Comparison of ENCODE assay signal across 16 cellular contexts in genomic region chr13:72820156-72820897, GRCh38. TPM values are rescaled to one million over a fixed set of nuclear protein-coding genes. Genes with fewer than 3 reads are reported as not detected.
DNase-seq lines count a peak whose midpoint lies in the region; ATAC-seq, FAIRE-seq and TF ChIP-seq lines count a peak whose summit lies in the region.
"Had no signal": no experiment of that assay in that cellular context is flagged by ENCODE, and none has a peak within 500 bp of the region (broad histone marks: within the 10 kb centered on the region; RNA-seq: fewer than 3 reads in every experiment).

No MANE protein-coding gene starts in this region.

- peaks cover 2% of the 10 kb centered on the region for H3K36me3 Mint-ChIP-seq in astrocyte (ENCODE audit: low read depth, unreplicated experiment)

- H3K27ac ChIP-seq in SK-N-SH (ENCODE audit: low read depth in 2 of 2, low read length in 1 of 2), result no peak overlapping the region
- H3K27ac ChIP-seq in astrocyte (ENCODE audit: low read depth, low read length), result no peak overlapping the region
- H3K27ac ChIP-seq in foreskin keratinocyte, result no peak overlapping the region
- H3K27ac ChIP-seq: A549, body of pancreas had no signal

- CTCF ChIA-PET in SK-N-SH (lab: Yijun Ruan, JAX), result interaction anchor here (2.0 kb wide), 1 partner anchor 12 kb away, joined by 7 read pairs; no protein-coding TSS in a partner anchor

- H3K9me3 ChIP-seq in SK-N-SH (no peaks in the 10 kb centered on the region), astrocyte (ENCODE audit: insufficient read depth, low read depth, low read length) (no peaks in the 10 kb centered on the region)
- H3K9me3 ChIP-seq: A549, body of pancreas, Caco-2 had no signal

- WGBS in SK-N-SH (ENCODE audit: low lambda C conversion rate), result 91% methylated on average over 8 of the region's 8 CpGs

- no peak for TF ChIP-seq EP300 in SK-N-SH (IDR thresholded peaks at IDR 0.05; ENCODE audit: borderline replicate concordance in 1 of 2, low read depth in 1 of 2, low read length in 1 of 2)

- no peak overlapping the region for H3K27ac Mint-ChIP-seq in astrocyte (ENCODE audit: unreplicated experiment)

- H3K4me1 ChIP-seq in SK-N-SH (ENCODE audit: control insufficient read depth in 1 of 2, insufficient read depth in 2 of 2, low read depth in 1 of 2, low read length in 1 of 2), result no peaks in the 10 kb centered on the region; a peak in 2 of 4 replicates
- H3K4me1 ChIP-seq in astrocyte (ENCODE audit: insufficient read depth, low read length), result no peaks in the 10 kb centered on the region
- no peaks in the 10 kb centered on the region for H3K4me1 ChIP-seq in foreskin keratinocyte
- H3K4me1 ChIP-seq: body of pancreas, Caco-2 had no signal

- H4K20me1 ChIP-seq in SK-N-SH (ENCODE audit: insufficient read depth) (no peaks in the 10 kb centered on the region), astrocyte (ENCODE audit: insufficient read depth, low read length) (no peaks in the 10 kb centered on the region)

- H3K27me3 ChIP-seq in SK-N-SH (ENCODE audit: insufficient read depth) (no peaks in the 10 kb centered on the region), astrocyte (ENCODE audit: insufficient read depth, low read length) (no peaks in the 10 kb centered on the region), foreskin keratinocyte (no peaks in the 10 kb centered on the region)
- H3K27me3 ChIP-seq: body of pancreas had no signal

- DNase-seq in SK-N-SH (no peak), astrocyte (ENCODE audit: low read depth) (peak; percentile 92), foreskin keratinocyte (peak in 1 of 2 donors; percentile 48), stromal cell of bone marrow (ENCODE audit: low read depth) (peak; percentile 25)
- DNase-seq in activated naive CD4-positive, alpha-beta T cell treated with Interleukin-2 at 50 U/mL for 16 hours, result no peak
- DNase-seq: body of pancreas, Caco-2, NCI-H1417, NCI-H748 treated with DMSO at 0.1 percent for 48 hours, SHP77 had no signal

- H3K79me2 ChIP-seq in SK-N-SH (ENCODE audit: insufficient read depth) (no peaks in the 10 kb centered on the region), astrocyte (ENCODE audit: insufficient read depth, low read length) (no peaks in the 10 kb centered on the region)

- FAIRE-seq in astrocyte (lab: Jason Lieb, UNC), result peak; percentile 47
- FAIRE-seq: A549, endometrium had no signal

- peaks cover 5% of the 10 kb centered on the region for H3K4me1 Mint-ChIP-seq in astrocyte (ENCODE audit: low read depth, unreplicated experiment)
- H3K4me1 Mint-ChIP-seq: neural crest cell had no signal

- ATAC-seq in SK-N-SH treated with all-trans-retinoic acid at 6 μM for 48 hours (0 out of 3 replicates have a peak, but pooled peaks have one; percentile 31), foreskin keratinocyte (peak; percentile 31), GM19455 (IDR thresholded peaks at IDR 0.05; ENCODE audit: unreplicated experiment) (no peak), GM18907 (IDR thresholded peaks at IDR 0.05; ENCODE audit: unreplicated experiment) (no peak)
- ATAC-seq: A549, body of pancreas had no signal

- H3F3A ChIP-seq in SK-N-SH (replicated peaks; ENCODE audit: insufficient read depth), result no peaks in the 10 kb centered on the region

- H3K36me3 ChIP-seq in SK-N-SH (replicated peaks in 1 of 2; ENCODE audit: control insufficient read depth in 1 of 2, insufficient read depth in 2 of 2, low read length in 1 of 2) (peaks cover 18 to 61% of the 10 kb centered on the region in 2 experiments), astrocyte (ENCODE audit: insufficient read depth, low read length) (peaks cover 14% of the 10 kb centered on the region)

- no peaks in the 10 kb centered on the region for H3K9me3 Mint-ChIP-seq in astrocyte (ENCODE audit: unreplicated experiment)
- H3K9me3 Mint-ChIP-seq: neural crest cell had no signal

- H3K4me3 ChIP-seq in SK-N-SH (ENCODE audit: low read depth in 2 of 2, low read length in 1 of 2), result no peak overlapping the region
- no peak overlapping the region for H3K4me3 ChIP-seq in astrocyte (ENCODE audit: insufficient read depth, low read depth, low read length)
- H3K4me3 ChIP-seq: A549, body of pancreas had no signal

- H3K27me3 Mint-ChIP-seq in astrocyte (ENCODE audit: low read depth, unreplicated experiment), result no peaks in the 10 kb centered on the region

- H3K9ac ChIP-seq in SK-N-SH (no peak overlapping the region), astrocyte (ENCODE audit: low read length) (no peak overlapping the region)

- H3K9me2 ChIP-seq in SK-N-SH, result no peaks in the 10 kb centered on the region

- H3K4me3 Mint-ChIP-seq in astrocyte (ENCODE audit: unreplicated experiment), result no peak overlapping the region
- H3K4me3 Mint-ChIP-seq: neural crest cell had no signal

- H3K4me2 ChIP-seq in SK-N-SH, result no peak overlapping the region
- no peak overlapping the region for H3K4me2 ChIP-seq in astrocyte (ENCODE audit: low read length)
- H3K4me2 ChIP-seq: A549 had no signal

- TF ChIP-seq CTCF in SK-N-SH (IDR thresholded peaks at IDR 0.05) (no peak), astrocyte (IDR thresholded peaks at IDR 0.05; ENCODE audit: insufficient read depth, low read depth, low read length) (no peak), foreskin keratinocyte (conservative IDR thresholded peaks at IDR 0.05) (no peak)

- POLR2A ChIA-PET in SK-N-SH (lab: Yijun Ruan, JAX), result no interaction called here

- TF ChIP-seq RAD21 in SK-N-SH (IDR thresholded peaks at IDR 0.05; ENCODE audit: low read length), result no peak

- no peak overlapping the region for H2AFZ ChIP-seq in SK-N-SH (ENCODE audit: low read depth)
- H2AFZ ChIP-seq in astrocyte (ENCODE audit: low read depth, low read length), result no peak overlapping the region

TF ChIP-seq in SK-N-SH treated with all-trans-retinoic acid at 6 μM for 48 hours, 23 proteins besides CTCF, POLR2A, EP300 and RAD21 (continues in another document):
- TF ChIP-seq ZNF565 (CRISPR knock-in tag; conservative IDR thresholded peaks at IDR 0.05; ENCODE audit: low read depth), result no peak
- no peak for TF ChIP-seq ISL1 (CRISPR knock-in tag; IDR thresholded peaks at IDR 0.05)
- TF ChIP-seq ARNTL (CRISPR knock-in tag; IDR thresholded peaks at IDR 0.05; ENCODE audit: borderline replicate concordance, low read depth), result no peak
- TF ChIP-seq ZNF8 (CRISPR knock-in tag; IDR thresholded peaks at IDR 0.05), result no peak
- no peak for TF ChIP-seq ESRRG (CRISPR knock-in tag; IDR thresholded peaks at IDR 0.05)
- no peak for TF ChIP-seq OSR1 (CRISPR knock-in tag; IDR thresholded peaks at IDR 0.05)
- no peak for TF ChIP-seq ZNF70 (CRISPR knock-in tag; IDR thresholded peaks at IDR 0.05)
- TF ChIP-seq CREB5 (CRISPR knock-in tag; IDR thresholded peaks at IDR 0.05; ENCODE audit: low read depth), result no peak
- no peak for TF ChIP-seq RARB (CRISPR knock-in tag; IDR thresholded peaks at IDR 0.05)
- no peak for TF ChIP-seq PPARA (CRISPR knock-in tag; IDR thresholded peaks at IDR 0.05; ENCODE audit: borderline replicate concordance)

TF ChIP-seq in SK-N-SH, 30 proteins besides CTCF, POLR2A, EP300 and RAD21 (continues in another document):
- TF ChIP-seq RCOR1 (IDR thresholded peaks at IDR 0.05; ENCODE audit: low read length) (no peak), JUND (IDR thresholded peaks at IDR 0.05) (no peak), FOSL2 (IDR thresholded peaks at IDR 0.05; ENCODE audit: borderline replicate concordance, low read depth) (no peak), RXRA (IDR thresholded peaks at IDR 0.05; ENCODE audit: borderline replicate concordance, low read depth) (no peak), USF2 (IDR thresholded peaks at IDR 0.05; ENCODE audit: borderline replicate concordance, low read depth, low read length) (no peak), IRF3 (IDR thresholded peaks at IDR 0.05; ENCODE audit: low read depth, low read length) (no peak), YY1 (IDR thresholded peaks at IDR 0.05; ENCODE audit: low read depth) (no peak), ELF1 (IDR thresholded peaks at IDR 0.05) (no peak), EZH2phosphoT487 (IDR thresholded peaks at IDR 0.05; ENCODE audit: borderline replicate concordance, low read depth) (no peak), CHD2 (IDR thresholded peaks at IDR 0.05; ENCODE audit: low read length, partially characterized antibody) (no peak), NRF1 (IDR thresholded peaks at IDR 0.05; ENCODE audit: low read depth, low read length) (no peak), NFIC (IDR thresholded peaks at IDR 0.05; ENCODE audit: borderline replicate concordance) (no peak)

RNA-seq across cellular contexts. Expression of gene PIBF1, which starts 38.4 kb away (rescaled TPM):
- polyA plus RNA-seq in SK-N-SH (2012; rRNA removed) (3.6 and 3.9 TPM in 2 replicates), foreskin keratinocyte (9.3 and 10.7 TPM in 2 replicates)
- 6.5 and 7.7 TPM in 2 replicates for polyA plus RNA-seq in SK-N-SH (2012; cell fraction: cytosol; rRNA removed)
- 1.0 and 3.1 TPM in 2 replicates for polyA plus RNA-seq in SK-N-SH (2012; cell fraction: nucleus; rRNA removed)
- total RNA-seq in astrocyte (15.5 and 19.3 TPM in 2 replicates), foreskin keratinocyte (12.8 and 13.4 TPM in 2 replicates)

RNA-seq across cellular contexts. Expression of gene DIS3, which starts 38.6 kb away (rescaled TPM):
- polyA plus RNA-seq in SK-N-SH (2012; rRNA removed) (14.7 and 15.7 TPM in 2 replicates), foreskin keratinocyte (5.3 and 7.7 TPM in 2 replicates)
- 17.1 and 21.6 TPM in 2 replicates for polyA plus RNA-seq in SK-N-SH (2012; cell fraction: cytosol; rRNA removed)
- 27.9 and 28.4 TPM in 2 replicates for polyA plus RNA-seq in SK-N-SH (2012; cell fraction: nucleus; rRNA removed)
- total RNA-seq in astrocyte (41.8 and 42.1 TPM in 2 replicates), foreskin keratinocyte (22.5 and 37.7 TPM in 2 replicates)

Comparison
In these comparisons a context has a peak if more than half of its experiments do, and no peak if none do; other contexts are left out.
1. ATAC-seq: peak in SK-N-SH treated with all-trans-retinoic acid at 6 μM for 48 hours (single experiment) and foreskin keratinocyte (single experiment); none in GM19455 (single experiment) and GM18907 (single experiment).
2. DNase-seq: peak in astrocyte (single experiment) and stromal cell of bone marrow (single experiment); none in SK-N-SH (single experiment) and activated naive CD4-positive, alpha-beta T cell treated with Interleukin-2 at 50 U/mL for 16 hours (single experiment).